9 cellular contexts compared by ENCODE assay signal in the genomic region with DNA sequence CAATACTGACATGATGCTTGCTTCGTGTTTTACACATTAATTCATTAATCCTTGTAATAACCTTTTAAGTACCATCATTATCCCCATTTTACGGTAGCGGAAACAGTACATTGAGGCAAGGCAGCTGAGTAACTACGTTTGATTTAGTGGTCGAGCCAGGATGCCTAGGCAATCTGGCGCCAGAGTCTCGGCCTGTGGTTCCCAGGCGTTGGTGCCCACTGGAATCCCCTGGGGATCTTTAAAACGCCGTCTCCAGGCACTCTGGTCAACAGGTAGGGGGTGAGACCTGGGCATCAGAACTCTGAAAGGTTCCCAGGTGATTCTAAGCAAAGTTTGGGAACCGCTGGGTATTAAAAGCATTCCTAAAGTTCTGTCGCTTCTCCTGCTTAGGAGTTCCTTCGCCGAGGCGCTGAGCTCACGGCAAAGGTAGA. TPM values are rescaled to one million over a fixed set of nuclear protein-coding genes. Genes with fewer than 3 reads are reported as not detected.
DNase-seq lines count a peak whose midpoint lies in the region; ATAC-seq, FAIRE-seq and TF ChIP-seq lines count a peak whose summit lies in the region.
"Had no signal": no experiment of that assay in that cellular context is flagged by ENCODE, and none has a peak within 500 bp of the region (broad histone marks: within the 10 kb centered on the region; RNA-seq: fewer than 3 reads in every experiment).

No MANE protein-coding gene starts in this region.

- peaks cover 14% of the 10 kb centered on the region for H3K36me3 Mint-ChIP-seq in activated CD8-positive, alpha-beta T cell treated with anti-CD3 and anti-CD28 coated beads, Interleukin-2, amount 10 ng/mL, durations not matched to agents 7 days and 5 days (ENCODE audit: low read depth)
- H3K36me3 Mint-ChIP-seq in immature natural killer cell: no peaks in the 10 kb centered on the region

- peak overlapping the region; percentile 80 for H3K4me3 Mint-ChIP-seq in activated CD8-positive, alpha-beta T cell treated with anti-CD3 and anti-CD28 coated beads, Interleukin-2, amount 10 ng/mL, durations not matched to agents 7 days and 5 days
- peak overlapping the region; percentile 80 to 90 (median 85) for H3K4me3 Mint-ChIP-seq in immature natural killer cell

- TF ChIP-seq POLR2A in H54 (IDR thresholded peaks at IDR 0.05; ENCODE audit: low read depth, low read length): no peak

- peaks cover 24% of the 10 kb centered on the region for H3K4me1 Mint-ChIP-seq in activated CD8-positive, alpha-beta T cell treated with anti-CD3 and anti-CD28 coated beads, Interleukin-2, amount 10 ng/mL, durations not matched to agents 7 days and 5 days (ENCODE audit: low read depth)
- H3K4me1 Mint-ChIP-seq in immature natural killer cell: peaks cover 58 to 60% of the 10 kb centered on the region in 2 donors

- H3K27me3 Mint-ChIP-seq in activated CD8-positive, alpha-beta T cell treated with anti-CD3 and anti-CD28 coated beads, Interleukin-2, amount 10 ng/mL, durations not matched to agents 7 days and 5 days (ENCODE audit: low read depth): peaks cover 12% of the 10 kb centered on the region
- H3K27me3 Mint-ChIP-seq in immature natural killer cell (ENCODE audit: low read depth in 3 of 3): peaks cover 4 to 23% (median 18%) of the 10 kb centered on the region in 3 donors

- CTCF ChIA-PET in activated CD8-positive, alpha-beta T cell treated with anti-CD3 and anti-CD28 coated beads, Interleukin-2, amount 10 ng/mL, durations not matched to agents 7 days and 5 days (lab: Charles Lee): interaction anchor here (1.8 kb wide), 1 partner anchor 12 kb away, joined by 5 read pairs; no protein-coding TSS in a partner anchor

- H3K27ac ChIP-seq in substantia nigra (ENCODE audit: low read depth, low read length, poor library complexity, severe bottlenecking): peak overlapping the region; percentile 68

- no peak for FAIRE-seq in H54 (lab: Jason Lieb, UNC)
- FAIRE-seq: endometrium had no signal

- POLR2A ChIA-PET in activated CD8-positive, alpha-beta T cell treated with anti-CD3 and anti-CD28 coated beads, Interleukin-2, amount 10 ng/mL, durations not matched to agents 7 days and 5 days (lab: Charles Lee): interaction anchor here (0.8 to 1.9 kb wide), 4 partner anchors 9 to 575 kb away, joined by 3 to 9 read pairs (median 4); a partner anchor contains a TSS

- DNase-seq in activated gamma-delta T cell (lab: John Stamatoyannopoulos, UW) (peak; percentile 6), activated gamma-delta T cell treated with Interleukin-2 at 50 U/mL for 16 hours (no peak), immature natural killer cell (no peak), substantia nigra (lab: John Stamatoyannopoulos, UW) (no peak), NCI-H1694 treated with DMSO at 0.1 percent for 48 hours (lab: John Stamatoyannopoulos, UW) (no peak), CD1c-positive myeloid dendritic cell (ENCODE audit: extremely low spot score) (no peak), H54 (ENCODE audit: insufficient read length, low spot score) (no peak)
- no peak for DNase-seq in activated CD8-positive, alpha-beta T cell treated with anti-CD3 and anti-CD28 coated beads, Interleukin-2, amount 10 ng/mL, durations not matched to agents 7 days and 5 days

- ATAC-seq in activated CD8-positive, alpha-beta T cell treated with anti-CD3 and anti-CD28 coated beads, Interleukin-2, amount 10 ng/mL, durations not matched to agents 7 days and 5 days: no peak

- no peaks in the 10 kb centered on the region for H3K9me3 Mint-ChIP-seq in activated CD8-positive, alpha-beta T cell treated with anti-CD3 and anti-CD28 coated beads, Interleukin-2, amount 10 ng/mL, durations not matched to agents 7 days and 5 days (ENCODE audit: insufficient read depth)
- no peaks in the 10 kb centered on the region for H3K9me3 Mint-ChIP-seq in immature natural killer cell

- H3K27ac Mint-ChIP-seq in activated CD8-positive, alpha-beta T cell treated with anti-CD3 and anti-CD28 coated beads, Interleukin-2, amount 10 ng/mL, durations not matched to agents 7 days and 5 days: peak overlapping the region; percentile 65
- H3K27ac Mint-ChIP-seq in immature natural killer cell: peak overlapping the region; percentile 67 to 92 (median 80)

RNA-seq across cellular contexts. Expression of a gene that starts 1.0 kb away (rescaled TPM):
- 10 to 100 TPM; 17.7 to 19.0 TPM for total RNA-seq in activated CD8-positive, alpha-beta T cell treated with anti-CD3 and anti-CD28 coated beads, Interleukin-2, amount 10 ng/mL, durations not matched to agents 7 days and 5 days
- polyA plus RNA-seq in immature natural killer cell: 100 to 1,000 TPM in 1 of 3 donors, 10 to 100 TPM in 2; 60.3 to 109 (median 86.4) TPM
